Comparison of ENCODE assay signal across 18 cellular contexts in genomic region chr1:28740118-28740517, GRCh38. TPM values are rescaled to one million over a fixed set of nuclear protein-coding genes. Genes with fewer than 3 reads are reported as not detected.
DNase-seq lines count a peak whose midpoint lies in the region; ATAC-seq, FAIRE-seq and TF ChIP-seq lines count a peak whose summit lies in the region.
"Had no signal": no experiment of that assay in that cellular context is flagged by ENCODE, and none has a peak within 500 bp of the region (broad histone marks: within the 10 kb centered on the region; RNA-seq: fewer than 3 reads in every experiment).

No MANE protein-coding gene starts in this region.

- ATAC-seq in HepG2 (no peak), right lobe of liver (no peak), left lung (peak; percentile 2), upper lobe of right lung (no peak), GM18858 (IDR thresholded peaks at IDR 0.05; ENCODE audit: unreplicated experiment) (no peak), GM21717 (IDR thresholded peaks at IDR 0.05; ENCODE audit: unreplicated experiment) (no peak)

- H3K27me3 Mint-ChIP-seq in activated T-helper 1 cell treated with anti-CD3 and anti-CD28 coated beads, Interleukin-12 subunit alpha, Interleukin-12 subunit beta, Interleukin-2, Interleukin-4 antibody, amounts not matched to agents 30 ng/mL and 10 ng/mL and 1 ng/mL, durations not matched to agents 14 hours and 24 hours and 36 hours (ENCODE audit: insufficient read depth), result no peaks in the 10 kb centered on the region
- H3K27me3 Mint-ChIP-seq: naive B cell had no signal

- DNase-seq in HepG2 (ENCODE audit: low spot score) (no peak), right lobe of liver (no peak), left lung (no peak), upper lobe of right lung (no peak), occipital lobe (lab: John Stamatoyannopoulos, UW) (no peak)
- DNase-seq in activated T-helper 1 cell treated with anti-CD3 and anti-CD28 coated beads, Interleukin-12 subunit alpha, Interleukin-12 subunit beta, Interleukin-2, Interleukin-4 antibody, amounts not matched to agents 30 ng/mL and 10 ng/mL and 1 ng/mL, durations not matched to agents 14 hours and 24 hours and 36 hours (ENCODE audit: low spot score), result no peak
- DNase-seq: BE2C, cortex of kidney, foreskin melanocyte, kidney, MG63, naive B cell, NCI-H2171 treated with DMSO at 0.1 percent for 48 hours, RPMI8226 had no signal

- no peak for TF ChIP-seq RAD21 in HepG2 (CRISPR knock-in tag; IDR thresholded peaks at IDR 0.05)

- H3K27ac Mint-ChIP-seq in activated T-helper 1 cell treated with anti-CD3 and anti-CD28 coated beads, Interleukin-12 subunit alpha, Interleukin-12 subunit beta, Interleukin-2, Interleukin-4 antibody, amounts not matched to agents 30 ng/mL and 10 ng/mL and 1 ng/mL, durations not matched to agents 14 hours and 24 hours and 36 hours, result peak overlapping the region; percentile 6

- H3K79me2 ChIP-seq in HepG2 (ENCODE audit: insufficient read depth, low read length), result peaks cover 79% of the 10 kb centered on the region

- H2AFZ ChIP-seq in HepG2 (ENCODE audit: low read length), result no peak overlapping the region

- peaks cover 54% of the 10 kb centered on the region for H3K4me1 Mint-ChIP-seq in activated T-helper 1 cell treated with anti-CD3 and anti-CD28 coated beads, Interleukin-12 subunit alpha, Interleukin-12 subunit beta, Interleukin-2, Interleukin-4 antibody, amounts not matched to agents 30 ng/mL and 10 ng/mL and 1 ng/mL, durations not matched to agents 14 hours and 24 hours and 36 hours (ENCODE audit: low read depth)

- CTCF ChIA-PET in HepG2 (lab: Yijun Ruan, JAX; ENCODE audit: low intra/inter-chr PET ratio, low total read pairs), result no interaction called here

- in situ Hi-C loops in HepG2 (cut with HindIII; ENCODE audit: extremely low pct_ligation_motif_present, low pct_unique_long_range_greater_than_20kb), result no loop called here

- H3K4me2 ChIP-seq in HepG2 (ENCODE audit: low read depth, low read length), result peak overlapping the region; percentile 76; the same call in 1 of the 2 replicates

- H3K9ac ChIP-seq in HepG2 (ENCODE audit: insufficient read depth, low read depth, low read length), result no peak overlapping the region

- H3K4me3 Mint-ChIP-seq in activated T-helper 1 cell treated with anti-CD3 and anti-CD28 coated beads, Interleukin-12 subunit alpha, Interleukin-12 subunit beta, Interleukin-2, Interleukin-4 antibody, amounts not matched to agents 30 ng/mL and 10 ng/mL and 1 ng/mL, durations not matched to agents 14 hours and 24 hours and 36 hours, result peak overlapping the region; percentile 96

- no peak for FAIRE-seq in HepG2 (lab: Jason Lieb, UNC)
- FAIRE-seq: G401.6, kidney had no signal

- TF ChIP-seq POLR2A in HepG2 (IDR thresholded peaks at IDR 0.05; ENCODE audit: insufficient read depth in 1 of 2, low read depth in 2 of 2, low read length in 2 of 2), result no peak
- no peak for TF ChIP-seq POLR2A in right lobe of liver (IDR thresholded peaks at IDR 0.05)

- intact Hi-C loops in HepG2 (cut with micrococcal nuclease; ENCODE audit: unreplicated experiment), result no loop called here
- intact Hi-C loops in right lobe of liver (cut with DNase I), result no loop called here
- intact Hi-C loops in activated T-helper 1 cell treated with anti-CD3 and anti-CD28 coated beads, Interleukin-12 subunit alpha, Interleukin-12 subunit beta, Interleukin-2, Interleukin-4 antibody, amounts not matched to agents 30 ng/mL and 10 ng/mL and 1 ng/mL, durations not matched to agents 14 hours and 24 hours and 36 hours (cut with micrococcal nuclease), result no loop called here
- intact Hi-C loops in left lung (cut with DNase I), result no loop called here
- intact Hi-C loops in upper lobe of right lung (cut with DNase I), result no loop called here

- H3K9me3 ChIP-seq in HepG2 (ENCODE audit: low read length) (no peaks in the 10 kb centered on the region), right lobe of liver (no peaks in the 10 kb centered on the region), left lung (no peaks in the 10 kb centered on the region), upper lobe of right lung (no peaks in the 10 kb centered on the region)
- H3K9me3 ChIP-seq: BE2C, MG63 had no signal

- peaks cover 56% of the 10 kb centered on the region for H3K36me3 Mint-ChIP-seq in activated T-helper 1 cell treated with anti-CD3 and anti-CD28 coated beads, Interleukin-12 subunit alpha, Interleukin-12 subunit beta, Interleukin-2, Interleukin-4 antibody, amounts not matched to agents 30 ng/mL and 10 ng/mL and 1 ng/mL, durations not matched to agents 14 hours and 24 hours and 36 hours (ENCODE audit: low read depth)

- peaks cover 78% of the 10 kb centered on the region for H3K4me1 ChIP-seq in HepG2 (ENCODE audit: insufficient read depth, low read length)
- peaks cover 0 to 39% (median 6%) of the 10 kb centered on the region in 4 donors for H3K4me1 ChIP-seq in right lobe of liver
- peaks cover 36 to 78% of the 10 kb centered on the region in 2 donors for H3K4me1 ChIP-seq in left lung
- H3K4me1 ChIP-seq in upper lobe of right lung, result peaks cover 50% of the 10 kb centered on the region
- H3K4me1 ChIP-seq: BE2C had no signal

- H3K36me3 ChIP-seq in HepG2 (replicated peaks in 1 of 2; ENCODE audit: control insufficient read depth in 1 of 2, insufficient read depth in 2 of 2, low read length in 2 of 2) (peaks cover 10 to 60% of the 10 kb centered on the region in 2 experiments), right lobe of liver (peaks cover 4 to 66% (median 32%) of the 10 kb centered on the region in 4 donors), left lung (peaks cover 0 to 66% of the 10 kb centered on the region in 2 donors), upper lobe of right lung (peaks cover 67% of the 10 kb centered on the region)

- no peak for TF ChIP-seq EP300 in HepG2 (IDR thresholded peaks at IDR 0.05; ENCODE audit: low read depth in 2 of 2, low read length in 2 of 2)
- no peak for TF ChIP-seq EP300 in HepG2 (CRISPR knock-in tag; IDR thresholded peaks at IDR 0.05; ENCODE audit: borderline replicate concordance)

- TF ChIP-seq CTCF in HepG2 (CRISPR knock-in tag; IDR thresholded peaks at IDR 0.05) (no peak), right lobe of liver (IDR thresholded peaks at IDR 0.05) (no peak), left lung (IDR thresholded peaks at IDR 0.05) (no peak), upper lobe of right lung (IDR thresholded peaks at IDR 0.05) (no peak)

- no peaks in the 10 kb centered on the region for H3K9me3 Mint-ChIP-seq in activated T-helper 1 cell treated with anti-CD3 and anti-CD28 coated beads, Interleukin-12 subunit alpha, Interleukin-12 subunit beta, Interleukin-2, Interleukin-4 antibody, amounts not matched to agents 30 ng/mL and 10 ng/mL and 1 ng/mL, durations not matched to agents 14 hours and 24 hours and 36 hours
- H3K9me3 Mint-ChIP-seq: naive B cell had no signal

- H3K4me3 ChIP-seq in HepG2 (replicated peaks in 1 of 3; ENCODE audit: insufficient read depth in 1 of 3, low read depth in 2 of 3, low read length in 3 of 3) (no peak overlapping the region), right lobe of liver (no peak overlapping the region), left lung (no peak overlapping the region), upper lobe of right lung (peak overlapping the region; percentile 18)
- H3K4me3 ChIP-seq: MG63 had no signal

- H3K27ac ChIP-seq in HepG2 (ENCODE audit: extremely low read length, insufficient read depth, low read length) (no peak overlapping the region), right lobe of liver (no peak overlapping the region), left lung (peak overlapping the region in 1 of 2 donors; percentile 97), upper lobe of right lung (no peak overlapping the region)
- H3K27ac ChIP-seq: VCaP had no signal

- H4K20me1 ChIP-seq in HepG2 (ENCODE audit: insufficient read depth, low read length), result peaks cover 53% of the 10 kb centered on the region

- no TSS peak for BruUV-seq in HepG2 (replicated peaks; lab: Mats Ljungman, UMichigan)

- POLR2A ChIA-PET in HepG2 (lab: Yijun Ruan, JAX), result interaction anchor here (1.8 kb wide), 1 partner anchor 91 kb away, joined by 7 read pairs; the partner anchor contains the start of gene RNU11

- H3K27me3 ChIP-seq in HepG2 (ENCODE audit: control insufficient read depth in 1 of 2, insufficient read depth in 2 of 2, low read length in 2 of 2) (no peaks in the 10 kb centered on the region; a peak in 1 of 5 replicates), right lobe of liver (no peaks in the 10 kb centered on the region), left lung (no peaks in the 10 kb centered on the region), upper lobe of right lung (no peaks in the 10 kb centered on the region)
- H3K27me3 ChIP-seq: BE2C, MG63 had no signal

RNA-seq across cellular contexts. Expression of gene YTHDF2, which starts 3.4 kb away (rescaled TPM):
- 59.6 and 84.7 TPM in 2 replicates for total RNA-seq in HepG2 (2016; rRNA removed; fragmentation: Illumina TruSeq; extraction: Trizol)
- total RNA-seq in HepG2 (2016; cell fraction: cytosol; rRNA removed; fragmentation: Illumina TruSeq; extraction: Trizol; ENCODE audit: low read depth), result 23.5 and 25.1 TPM in 2 replicates
- 64.6 and 75.8 TPM in 2 replicates for total RNA-seq in HepG2 (2016; cell fraction: insoluble cytoplasmic fraction; rRNA removed; fragmentation: Illumina TruSeq; extraction: Trizol)
- total RNA-seq in HepG2 (2016; cell fraction: membrane; rRNA removed; fragmentation: Illumina TruSeq; extraction: Trizol), result 40.7 and 44.0 TPM in 2 replicates
- total RNA-seq in HepG2 (2016; cell fraction: nucleus; rRNA removed; fragmentation: Illumina TruSeq; extraction: Trizol), result 40.1 and 45.5 TPM in 2 replicates
- 48.4 and 57.5 TPM in 2 replicates for polyA plus RNA-seq in HepG2 (2011; rRNA removed)
- polyA plus RNA-seq in HepG2 (2011; cell fraction: cytosol; rRNA removed), result 42.8 and 55.5 TPM in 2 replicates
- 27.3 and 38.4 TPM in 2 replicates for polyA plus RNA-seq in HepG2 (2011; cell fraction: nucleus; rRNA removed)
- 45.7 and 46.5 TPM in 2 replicates for polyA plus RNA-seq in HepG2 (2012)
- 6.9 and 7.4 TPM in 2 replicates for polyA plus RNA-seq in HepG2 (2016; cell fraction: cytosol; fragmentation: Illumina TruSeq; extraction: Trizol; ENCODE audit: low read depth)
- polyA plus RNA-seq in HepG2 (2016; cell fraction: insoluble cytoplasmic fraction; fragmentation: Illumina TruSeq; extraction: Trizol; ENCODE audit: low read depth), result 77.8 and 84.1 TPM in 2 replicates
- polyA plus RNA-seq in HepG2 (2016; cell fraction: membrane; fragmentation: Illumina TruSeq; extraction: Trizol; ENCODE audit: low read depth), result 19.2 and 20.4 TPM in 2 replicates
- polyA plus RNA-seq in HepG2 (2016; cell fraction: nucleus; fragmentation: Illumina TruSeq; extraction: Trizol; ENCODE audit: insufficient read depth, low read depth), result 51.1 and 54.7 TPM in 2 replicates
- polyA minus RNA-seq in HepG2 (2011; rRNA and poly(A)+ RNA removed; ENCODE audit: low replicate concordance), result 118 and 193 TPM in 2 replicates
- 60.7 and 61.0 TPM in 2 replicates for polyA minus RNA-seq in HepG2 (2011; cell fraction: cytosol; rRNA and poly(A)+ RNA removed)
- polyA minus RNA-seq in HepG2 (2011; cell fraction: nucleus; rRNA and poly(A)+ RNA removed), result 38.6 and 48.5 TPM in 2 replicates
- total RNA-seq in right lobe of liver, result 10 to 100 TPM; 21.8 to 43.2 (median 31.7) TPM
- total RNA-seq in activated T-helper 1 cell treated with anti-CD3 and anti-CD28 coated beads, Interleukin-12 subunit alpha, Interleukin-12 subunit beta, Interleukin-2, Interleukin-4 antibody, amounts not matched to agents 30 ng/mL and 10 ng/mL and 1 ng/mL, durations not matched to agents 14 hours and 24 hours and 36 hours, result 91.7 and 94.9 TPM in 2 replicates
- total RNA-seq in left lung, result 10 to 100 TPM; 60.4 to 67.5 TPM
- 65.8 TPM for total RNA-seq in upper lobe of right lung
- 78.8 TPM for total RNA-seq in occipital lobe
